In genomic region chr2:241921631-241922030, GRCh38 we compare ENCODE assay signal across 5 cellular contexts. TPM values are rescaled to one million over a fixed set of nuclear protein-coding genes. Genes with fewer than 3 reads are reported as not detected.
"Had no signal": no experiment of that assay in that cellular context is flagged by ENCODE, and none has a peak within 500 bp of the region (broad histone marks: within the 10 kb centered on the region; RNA-seq: fewer than 3 reads in every experiment).

No MANE protein-coding gene starts in this region.

RNA-seq across cellular contexts. Expression of gene RTP5, which starts 52.1 kb away (rescaled TPM):
- total RNA-seq: suprapubic skin, tibial nerve, upper lobe of right lung, urinary bladder, vagina had no signal
